In genomic region chr2:17759805-17760204, GRCh38 we compare ENCODE assay signal across 1 cellular context.
TF ChIP-seq lines count a peak whose summit lies in the region.

No MANE protein-coding gene starts in this region.

TF ChIP-seq in H1, 55 proteins besides CTCF, POLR2A, EP300 and RAD21:
- TF ChIP-seq CEBPB (IDR thresholded peaks at IDR 0.05; ENCODE audit: low read depth, low read length) (peak; percentile 61; the same call in 1 of the 2 replicates), HDAC6 (IDR thresholded peaks at IDR 0.05; ENCODE audit: low read depth, low read length) (no peak)
